8 cellular contexts compared by ENCODE assay signal in the genomic region with DNA sequence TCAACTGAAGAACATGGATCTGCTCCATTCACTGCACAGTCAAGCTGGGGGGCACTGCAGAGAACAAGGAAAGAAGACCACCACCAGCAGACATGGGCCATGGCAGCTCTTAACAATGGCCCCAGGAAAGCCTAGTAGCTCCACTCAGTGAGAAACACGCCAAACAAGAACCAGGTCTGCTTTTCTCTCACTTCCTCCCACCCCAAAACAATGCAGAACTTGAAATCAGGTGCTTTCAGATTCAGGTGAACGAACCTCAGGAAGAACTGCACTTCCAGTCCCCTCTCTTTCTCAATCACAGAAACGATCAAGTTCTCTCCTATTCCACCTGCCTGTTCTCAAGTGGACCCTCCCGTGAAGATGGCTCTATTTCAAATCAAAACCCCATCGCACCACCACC.
"Had no signal": no experiment of that assay in that cellular context is flagged by ENCODE, and none has a peak within 500 bp of the region (broad histone marks: within the 10 kb centered on the region; RNA-seq: fewer than 3 reads in every experiment).

No MANE protein-coding gene starts in this region.

- H3K27ac ChIP-seq: GM23248 had no signal

- H3K4me1 ChIP-seq: HAP-1 had no signal

- H2AFZ ChIP-seq: GM23248 had no signal

- H3K36me3 ChIP-seq: HAP-1 had no signal

- H3K9me3 ChIP-seq: HAP-1 had no signal

- H3K4me3 Mint-ChIP-seq: HFFc6 had no signal

- H3K27ac Mint-ChIP-seq: HFFc6 had no signal

- H3K9me3 Mint-ChIP-seq: HFFc6 had no signal

- H3K4me3 ChIP-seq: GM23248, HAP-1, K562 had no signal

- DNase-seq: GM23248, GOT3, H7, HFFc6, IMR-90, KG1 had no signal

- H3K9ac ChIP-seq: GM23248 had no signal
